11 cellular contexts compared by ENCODE assay signal in the genomic region with DNA sequence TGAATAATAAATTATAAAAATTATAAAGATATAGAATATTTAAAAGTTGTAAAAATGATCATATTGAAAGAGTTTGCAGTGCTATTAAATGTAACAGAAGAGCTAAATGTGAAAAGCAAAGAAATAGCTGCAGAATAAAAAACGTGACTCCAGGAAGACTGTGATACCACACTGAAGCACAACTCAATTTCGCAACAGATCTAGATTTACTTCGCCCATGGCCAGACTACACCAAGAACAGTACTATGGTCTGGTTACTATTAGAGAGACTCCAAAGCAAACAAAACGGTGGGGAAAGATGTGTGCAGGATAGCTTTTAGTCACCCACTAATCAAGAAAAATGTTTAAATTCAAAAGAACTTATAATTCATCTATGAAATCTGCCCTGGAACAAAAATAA. TPM values are rescaled to one million over a fixed set of nuclear protein-coding genes. Genes with fewer than 3 reads are reported as not detected.
A peak's percentile ranks its signal among the peaks of the same experiment; 100 is the strongest.
DNase-seq lines count a peak whose midpoint lies in the region; ATAC-seq and TF ChIP-seq lines count a peak whose summit lies in the region.
"Had no signal": no experiment of that assay in that cellular context is flagged by ENCODE, and none has a peak within 500 bp of the region (broad histone marks: within the 10 kb centered on the region; RNA-seq: fewer than 3 reads in every experiment).

No MANE protein-coding gene starts in this region.

- no peaks in the 10 kb centered on the region for H3F3A ChIP-seq in PC-3 (ENCODE audit: low read length, unreplicated experiment)

- H3K79me2 ChIP-seq in PC-3 (ENCODE audit: low read length) = peaks cover 64% of the 10 kb centered on the region

- ATAC-seq in activated naive CD4-positive, alpha-beta T cell treated with anti-CD3 and anti-CD28 coated beads, Interleukin-2, amount 50 U/mL, for 72 hours = no peak
- ATAC-seq in PC-3 (no peak), GM19455 (IDR thresholded peaks at IDR 0.05; ENCODE audit: unreplicated experiment) (no peak)
- ATAC-seq in stimulated activated memory B cell treated with anti-CD40 and anti-IgM and Interleukin-4, amounts not matched to agents 10 μg/mL and 1 μg/mL and 100 μg/mL, for 72 hours = no peak
- ATAC-seq: foreskin keratinocyte had no signal

- DNase-seq in activated naive CD4-positive, alpha-beta T cell treated with anti-CD3 and anti-CD28 coated beads for 36 hours = no peak
- no peak for DNase-seq in activated naive CD4-positive, alpha-beta T cell treated with anti-CD3 and anti-CD28 coated beads, Interleukin-2, amount 50 U/mL, for 72 hours (ENCODE audit: low spot score in 2 of 2)
- DNase-seq in PC-3 (no peak), fibroblast of gingiva (ENCODE audit: low read depth) (peak; percentile 75), AG08396 (ENCODE audit: low spot score) (no peak), NCI-H446 treated with DMSO at 0.1 percent for 48 hours (lab: John Stamatoyannopoulos, UW) (no peak)
- DNase-seq: foreskin keratinocyte had no signal

- no peaks in the 10 kb centered on the region for H3K9me3 Mint-ChIP-seq in activated naive CD4-positive, alpha-beta T cell treated with anti-CD3 and anti-CD28 coated beads for 36 hours
- H3K9me3 Mint-ChIP-seq in activated naive CD4-positive, alpha-beta T cell treated with anti-CD3 and anti-CD28 coated beads, Interleukin-2, amount 50 U/mL, for 72 hours = no peaks in the 10 kb centered on the region
- H3K9me3 Mint-ChIP-seq in stimulated activated memory B cell treated with anti-CD40 and anti-IgM and Interleukin-4, amounts not matched to agents 10 μg/mL and 1 μg/mL and 100 μg/mL, for 72 hours = no peaks in the 10 kb centered on the region
- H3K9me3 Mint-ChIP-seq: activated T-helper 2 cell treated with anti-CD3 and anti-CD28 coated beads, Interferon-gamma antibody, Interleukin-2, Interleukin-4, amounts not matched to agents 10 μg/mL and 5 μg/mL and 100 μg/mL, durations not matched to agents 14 hours and 24 hours and 36 hours had no signal

- no peaks in the 10 kb centered on the region for H3K27me3 Mint-ChIP-seq in activated naive CD4-positive, alpha-beta T cell treated with anti-CD3 and anti-CD28 coated beads for 36 hours (ENCODE audit: low read depth)
- H3K27me3 Mint-ChIP-seq in stimulated activated memory B cell treated with anti-CD40 and anti-IgM and Interleukin-4, amounts not matched to agents 10 μg/mL and 1 μg/mL and 100 μg/mL, for 72 hours = no peaks in the 10 kb centered on the region

- H4K20me1 ChIP-seq in PC-3 (ENCODE audit: low read length) = peaks cover 42% of the 10 kb centered on the region

- CTCF ChIA-PET in activated naive CD4-positive, alpha-beta T cell treated with anti-CD3 and anti-CD28 coated beads for 36 hours (lab: Charles Lee) = no interaction called here
- CTCF ChIA-PET in PC-3 (lab: Charles Lee) = no interaction called here

- intact Hi-C loops in activated naive CD4-positive, alpha-beta T cell treated with anti-CD3 and anti-CD28 coated beads for 36 hours (cut with micrococcal nuclease) = loop anchor here (5.0 to 10.0 kb wide), 5 partner anchors 271 to 1979 kb away; partner anchors contain the start of genes IFT52, LPIN3, PLCG1 and SRSF6
- intact Hi-C loops in PC-3 (cut with micrococcal nuclease) = loop anchor here (5.0 kb wide), 3 partner anchors 134 to 479 kb away; partner anchors contain the start of genes LPIN3 and PLCG1

- POLR2A ChIA-PET in PC-3 (lab: Charles Lee; ENCODE audit: unreplicated experiment) = interaction anchor here (0.7 kb wide), 1 partner anchor 497 kb away, joined by 4 read pairs; no protein-coding TSS in a partner anchor

- peak overlapping the region; percentile 74 for H3K4me3 ChIP-seq in PC-3 (ENCODE audit: low read length)

- H3K9ac ChIP-seq in PC-3 (ENCODE audit: low read length) = no peak overlapping the region

- no peak overlapping the region for H2AFZ ChIP-seq in PC-3 (ENCODE audit: low read length)

- H3K4me1 ChIP-seq in PC-3 (ENCODE audit: insufficient read depth, low read length) = peaks cover 15% of the 10 kb centered on the region

- H3K27ac ChIP-seq in PC-3 (ENCODE audit: low read length) = no peak overlapping the region
- H3K27ac ChIP-seq: foreskin keratinocyte, RWPE1 had no signal

- peak overlapping the region; percentile 1 for H3K4me3 Mint-ChIP-seq in activated naive CD4-positive, alpha-beta T cell treated with anti-CD3 and anti-CD28 coated beads for 36 hours
- peak overlapping the region; percentile 25 for H3K4me3 Mint-ChIP-seq in stimulated activated memory B cell treated with anti-CD40 and anti-IgM and Interleukin-4, amounts not matched to agents 10 μg/mL and 1 μg/mL and 100 μg/mL, for 72 hours

- peaks cover 1% of the 10 kb centered on the region for H3K36me3 Mint-ChIP-seq in activated naive CD4-positive, alpha-beta T cell treated with anti-CD3 and anti-CD28 coated beads for 36 hours (ENCODE audit: low read depth)
- H3K36me3 Mint-ChIP-seq in activated naive CD4-positive, alpha-beta T cell treated with anti-CD3 and anti-CD28 coated beads, Interleukin-2, amount 50 U/mL, for 72 hours = no peaks in the 10 kb centered on the region
- no peaks in the 10 kb centered on the region for H3K36me3 Mint-ChIP-seq in stimulated activated memory B cell treated with anti-CD40 and anti-IgM and Interleukin-4, amounts not matched to agents 10 μg/mL and 1 μg/mL and 100 μg/mL, for 72 hours

- H3K4me2 ChIP-seq in PC-3 (ENCODE audit: low read length) = peak overlapping the region; percentile 84

- H3K9me3 ChIP-seq in PC-3 (ENCODE audit: low read length) = no peaks in the 10 kb centered on the region

- no peak for TF ChIP-seq CTCF in PC-3 (conservative IDR thresholded peaks at IDR 0.05; ENCODE audit: low read depth, low read length)

- H3K27ac Mint-ChIP-seq in activated naive CD4-positive, alpha-beta T cell treated with anti-CD3 and anti-CD28 coated beads for 36 hours = no peak overlapping the region
- H3K27ac Mint-ChIP-seq in activated naive CD4-positive, alpha-beta T cell treated with anti-CD3 and anti-CD28 coated beads, Interleukin-2, amount 50 U/mL, for 72 hours = no peak overlapping the region
- no peak overlapping the region for H3K27ac Mint-ChIP-seq in stimulated activated memory B cell treated with anti-CD40 and anti-IgM and Interleukin-4, amounts not matched to agents 10 μg/mL and 1 μg/mL and 100 μg/mL, for 72 hours
- H3K27ac Mint-ChIP-seq: activated T-helper 2 cell treated with anti-CD3 and anti-CD28 coated beads, Interferon-gamma antibody, Interleukin-2, Interleukin-4, amounts not matched to agents 10 μg/mL and 5 μg/mL and 100 μg/mL, durations not matched to agents 14 hours and 24 hours and 36 hours had no signal

- BruUV-seq in PC-3 (replicated peaks; lab: Mats Ljungman, UMichigan) = no TSS peak

- peaks cover 47% of the 10 kb centered on the region for H3K4me1 Mint-ChIP-seq in activated naive CD4-positive, alpha-beta T cell treated with anti-CD3 and anti-CD28 coated beads for 36 hours (ENCODE audit: low read depth)
- H3K4me1 Mint-ChIP-seq in stimulated activated memory B cell treated with anti-CD40 and anti-IgM and Interleukin-4, amounts not matched to agents 10 μg/mL and 1 μg/mL and 100 μg/mL, for 72 hours = peaks cover 66% of the 10 kb centered on the region

- no peaks in the 10 kb centered on the region for H3K27me3 ChIP-seq in PC-3 (ENCODE audit: low read length)
- H3K27me3 ChIP-seq: foreskin keratinocyte had no signal

- no peaks in the 10 kb centered on the region for H3K9me2 ChIP-seq in PC-3 (replicated peaks; ENCODE audit: low read length)

- H3K36me3 ChIP-seq in PC-3 (ENCODE audit: low read depth, low read length) = no peaks in the 10 kb centered on the region

RNA-seq across cellular contexts. Expression of gene CHD6, which starts 1.9 kb away (rescaled TPM):
- 10 to 100 TPM; 30.1 to 31.8 TPM for total RNA-seq in activated naive CD4-positive, alpha-beta T cell treated with anti-CD3 and anti-CD28 coated beads for 36 hours
- total RNA-seq in activated naive CD4-positive, alpha-beta T cell treated with anti-CD3 and anti-CD28 coated beads, Interleukin-2, amount 50 U/mL, for 72 hours = 10 to 100 TPM; 19.6 to 28.0 TPM
- total RNA-seq in PC-3 (2014; rRNA removed) = 19.5 and 34.7 TPM in 2 replicates
